21 cellular contexts compared by ENCODE assay signal in the genomic region with DNA sequence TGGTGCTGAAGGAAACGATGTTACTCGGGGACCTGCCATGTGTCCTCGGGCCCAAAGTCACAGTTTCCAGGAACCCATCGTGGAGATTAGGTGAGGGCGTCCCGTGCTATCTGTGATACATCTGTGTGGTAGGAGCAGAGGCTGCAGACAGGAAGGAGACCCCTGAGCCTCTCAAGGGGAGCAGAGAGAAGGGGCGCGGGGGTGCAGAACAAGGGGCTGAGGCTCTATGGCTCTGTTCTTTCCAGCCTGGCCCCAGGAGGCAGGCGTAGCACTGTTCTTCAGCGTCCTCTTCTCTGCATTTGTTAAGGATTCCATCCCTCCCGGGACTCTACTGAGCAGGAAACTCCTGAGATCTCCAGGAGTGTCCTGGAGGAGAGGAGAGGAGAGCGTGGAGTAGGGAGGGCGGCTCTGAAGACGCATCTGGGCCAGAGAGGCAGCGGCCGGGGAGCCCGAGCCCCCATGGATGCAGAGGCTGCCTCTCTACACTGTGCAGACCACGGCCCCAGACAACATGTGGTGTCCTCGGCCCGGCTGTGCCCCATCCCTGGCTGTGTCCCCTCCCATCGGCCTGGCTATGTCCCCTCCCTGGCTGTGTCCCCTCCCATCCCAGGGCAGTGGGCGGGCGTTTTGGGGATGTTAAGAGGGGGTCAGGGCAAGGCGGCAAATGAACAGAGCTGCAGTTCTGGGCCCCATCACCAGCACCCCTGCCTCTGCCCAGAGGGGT.
DNase-seq lines count a peak whose midpoint lies in the region; ATAC-seq and TF ChIP-seq lines count a peak whose summit lies in the region.
"Had no signal": no experiment of that assay in that cellular context is flagged by ENCODE, and none has a peak within 500 bp of the region (broad histone marks: within the 10 kb centered on the region; RNA-seq: fewer than 3 reads in every experiment).

No MANE protein-coding gene starts in this region.

- H3K36me3 Mint-ChIP-seq in GM23338 (ENCODE audit: low read depth), result peaks cover 50% of the 10 kb centered on the region

- 95% methylated on average over 24 of the region's 24 CpGs for WGBS in sigmoid colon, 2 donors

- RAD21 ChIA-PET in HCT116 (lab: Charles Lee; ENCODE audit: low non-redundant PET in 1 of 2, low total read pairs in 2 of 2, uncharacterized antibody in 2 of 2, unreplicated experiment in 2 of 2), result no interaction called here

- peaks cover 6% of the 10 kb centered on the region; the same call in 1 of the 2 replicates for H3K4me1 ChIP-seq in GM23338 (ENCODE audit: insufficient read depth)
- H3K4me1 ChIP-seq in HCT116 (ENCODE audit: control insufficient read depth in 1 of 2, insufficient read depth in 2 of 2, low read length in 2 of 2), result no peaks in the 10 kb centered on the region
- H3K4me1 ChIP-seq in sigmoid colon, result no peaks in the 10 kb centered on the region
- H3K4me1 ChIP-seq: Caco-2 had no signal

- H3K27me3 ChIP-seq in GM23338 (ENCODE audit: insufficient read depth), result no peaks in the 10 kb centered on the region
- no peaks in the 10 kb centered on the region for H3K27me3 ChIP-seq in HCT116 (ENCODE audit: insufficient read depth, low read length)
- H3K27me3 ChIP-seq in sigmoid colon, result no peaks in the 10 kb centered on the region

- POLR2A ChIA-PET in HCT116 (lab: Charles Lee), result no interaction called here

- TF ChIP-seq POLR2A in HCT116 (IDR thresholded peaks at IDR 0.05; ENCODE audit: borderline replicate concordance, extremely low read depth, insufficient read depth, insufficient read length), result no peak
- no peak for TF ChIP-seq POLR2A in sigmoid colon (IDR thresholded peaks at IDR 0.05)

- ATAC-seq in GM23338, result peak; percentile 73
- ATAC-seq in HCT116, result 0 out of 2 replicates have a peak, but pooled peaks have one; percentile 14
- ATAC-seq: K562 had no signal

- H3K36me3 ChIP-seq in GM23338 (ENCODE audit: insufficient read depth) (peaks cover 1% of the 10 kb centered on the region), HCT116 (ENCODE audit: control insufficient read depth in 1 of 2, insufficient read depth in 2 of 2, low read length in 2 of 2) (peaks cover 0 to 4% of the 10 kb centered on the region in 2 experiments; a peak in 2 of 4 replicates), sigmoid colon (peaks cover 0 to 20% (median 0%) of the 10 kb centered on the region in 4 donors)

- no peak overlapping the region for H3K4me3 ChIP-seq in GM23338
- H3K4me3 ChIP-seq in HCT116 (replicated peaks in 1 of 2; ENCODE audit: low read depth in 1 of 2, low read length in 2 of 2), result no peak overlapping the region
- no peak overlapping the region for H3K4me3 ChIP-seq in sigmoid colon
- H3K4me3 ChIP-seq: K562, PC-9 had no signal

- H3K9me3 ChIP-seq in HCT116 (ENCODE audit: control insufficient read depth in 1 of 2, insufficient read depth in 1 of 2, low read depth in 1 of 2, low read length in 2 of 2) (no peaks in the 10 kb centered on the region), sigmoid colon (no peaks in the 10 kb centered on the region)
- H3K9me3 ChIP-seq: Caco-2 had no signal

- H3K27me3 Mint-ChIP-seq in GM23338 (ENCODE audit: insufficient read depth, low read depth, poor library complexity), result peaks cover 7% of the 10 kb centered on the region

- H3K4me1 Mint-ChIP-seq in GM23338, result peaks cover 17% of the 10 kb centered on the region

- H3K4me2 ChIP-seq in GM23338 (no peak overlapping the region), HCT116 (ENCODE audit: low read length) (no peak overlapping the region)
- H3K4me2 ChIP-seq: PC-9 had no signal

- intact Hi-C loops in HCT116 (cut with micrococcal nuclease), result no loop called here
- intact Hi-C loops in sigmoid colon (cut with DNase I), result no loop called here

- H3K27ac ChIP-seq in GM23338 (ENCODE audit: low read depth), result no peak overlapping the region
- H3K27ac ChIP-seq in HCT116 (ENCODE audit: low read depth, low read length), result no peak overlapping the region
- H3K27ac ChIP-seq in sigmoid colon, result no peak overlapping the region
- H3K27ac ChIP-seq: PC-9 had no signal

- CTCF ChIA-PET in HCT116 (lab: Charles Lee), result no interaction called here

- H3K4me3 Mint-ChIP-seq in GM23338, result no peak overlapping the region
- H3K4me3 Mint-ChIP-seq: CD14-positive monocyte had no signal

- no peak for TF ChIP-seq RAD21 in HCT116 (IDR thresholded peaks at IDR 0.05; ENCODE audit: low read depth)

- H3K9me3 Mint-ChIP-seq in GM23338, result no peaks in the 10 kb centered on the region; the same call in 2 of the 3 replicates

- no peaks in the 10 kb centered on the region for H3K9me2 ChIP-seq in GM23338 (ENCODE audit: insufficient read depth)
- no peaks in the 10 kb centered on the region for H3K9me2 ChIP-seq in HCT116 (ENCODE audit: insufficient read depth)

- H3K27ac Mint-ChIP-seq in GM23338, result peak overlapping the region; percentile 53; the same call in 1 of the 2 replicates

- TF ChIP-seq CTCF in GM23338 (conservative IDR thresholded peaks at IDR 0.05; ENCODE audit: low read depth in 2 of 2) (no peak), HCT116 (IDR thresholded peaks at IDR 0.05 in 2 of 3, conservative IDR thresholded peaks at IDR 0.05 in 1 of 3; ENCODE audit: borderline replicate concordance in 1 of 3, insufficient read depth in 1 of 3, low read depth in 2 of 3, low read length in 2 of 3) (no peak), sigmoid colon (IDR thresholded peaks at IDR 0.05) (no peak)

- H3F3A ChIP-seq in GM23338 (replicated peaks; ENCODE audit: low read depth), result no peaks in the 10 kb centered on the region; the same call in 1 of the 2 replicates

- TF ChIP-seq EP300 in sigmoid colon (IDR thresholded peaks at IDR 0.05), result no peak

- no peak overlapping the region for H3K9ac ChIP-seq in HCT116 (ENCODE audit: low read length)

- DNase-seq in GM23338 (ENCODE audit: low spot score) (no peak), HCT116 (ENCODE audit: low read depth, low spot score) (no peak), islet precursor cell (peak; percentile 38), sigmoid colon (peak; percentile 50), NOMO-1 treated with dmso at 0.1 percent for 144 hours (lab: John Stamatoyannopoulos, UW; ENCODE audit: unreplicated experiment) (no peak), NCI-H1048 (lab: John Stamatoyannopoulos, UW) (no peak), T-helper 9 cell (no peak)
- DNase-seq: ACHN; AML-193; Caco-2; DMS153; EL; GOT3; NCI-H1417; NCI-H187 treated with DMSO at 0.1 percent for 48 hours; NCI-H345; NCI-H526 treated with DMSO at 0.1 percent for 48 hours; NK-92 treated with Interleukin-12 subunit alpha and Interleukin-12 subunit beta, amount 100 ng/mL, for 24 hours; PC-9 had no signal

- H4K20me1 ChIP-seq in GM23338 (replicated peaks; ENCODE audit: insufficient read depth), result no peaks in the 10 kb centered on the region; the same call in 1 of the 2 replicates
- H4K20me1 ChIP-seq in HCT116 (ENCODE audit: insufficient read depth), result no peaks in the 10 kb centered on the region

- H3K79me2 ChIP-seq in GM23338 (replicated peaks; ENCODE audit: insufficient read depth), result no peaks in the 10 kb centered on the region
- no peaks in the 10 kb centered on the region for H3K79me2 ChIP-seq in HCT116 (ENCODE audit: insufficient read depth, low read length)

- H2AFZ ChIP-seq in GM23338 (no peak overlapping the region), HCT116 (ENCODE audit: low read depth, low read length, poor library complexity, severe bottlenecking) (no peak overlapping the region)
- H2AFZ ChIP-seq: PC-9 had no signal

- no TSS peak for BruUV-seq in HCT116 (replicated peaks; lab: Mats Ljungman, UMichigan)

TF ChIP-seq in GM23338, 12 proteins besides CTCF, POLR2A, EP300 and RAD21:
- TF ChIP-seq CREB1 (CRISPR knock-in tag; IDR thresholded peaks at IDR 0.05; ENCODE audit: low read depth) (no peak), NANOG (IDR thresholded peaks at IDR 0.05; ENCODE audit: borderline replicate concordance) (no peak), ETS1 (IDR thresholded peaks at IDR 0.05) (no peak), JUNB (IDR thresholded peaks at IDR 0.05; ENCODE audit: unreplicated experiment) (no peak), ZNF331 (CRISPR knock-in tag; IDR thresholded peaks at IDR 0.05; ENCODE audit: low read depth) (no peak), STAT1 (IDR thresholded peaks at IDR 0.05; ENCODE audit: unreplicated experiment) (no peak), POLR2AphosphoS5 (IDR thresholded peaks at IDR 0.05; ENCODE audit: low read depth) (no peak)

TF ChIP-seq in HCT116, 20 proteins besides CTCF, POLR2A, EP300 and RAD21:
- TF ChIP-seq YY1 (IDR thresholded peaks at IDR 0.05; ENCODE audit: extremely low read depth, insufficient replicate concordance, low read depth, low read length) (no peak), CEBPB (IDR thresholded peaks at IDR 0.05; ENCODE audit: low read depth) (no peak), MAX (IDR thresholded peaks at IDR 0.05) (no peak), TCF7L2 (IDR thresholded peaks at IDR 0.05; ENCODE audit: borderline replicate concordance, extremely low read depth, insufficient read depth, insufficient read length) (no peak), EGR1 (IDR thresholded peaks at IDR 0.05; ENCODE audit: low read depth) (no peak), ZNF274 (IDR thresholded peaks at IDR 0.05; ENCODE audit: low read depth, low read length) (no peak), EZH2phosphoT487 (IDR thresholded peaks at IDR 0.05; ENCODE audit: borderline replicate concordance) (no peak), SRF (IDR thresholded peaks at IDR 0.05; ENCODE audit: low read depth) (no peak), JUND (IDR thresholded peaks at IDR 0.05) (no peak), EZH2 (IDR thresholded peaks at IDR 0.05) (no peak)
- TF ChIP-seq, protein P1, sequence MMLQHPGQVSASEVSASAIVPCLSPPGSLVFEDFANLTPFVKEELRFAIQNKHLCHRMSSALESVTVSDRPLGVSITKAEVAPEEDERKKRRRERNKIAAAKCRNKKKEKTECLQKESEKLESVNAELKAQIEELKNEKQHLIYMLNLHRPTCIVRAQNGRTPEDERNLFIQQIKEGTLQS (IDR thresholded peaks at IDR 0.05), result no peak

Comparison
In these comparisons a context has a peak if more than half of its experiments do, and no peak if none do; other contexts are left out.
1. DNase-seq: peak in islet precursor cell (single experiment) and sigmoid colon (single experiment); none in GM23338 (single experiment), HCT116 (single experiment), NOMO-1 treated with dmso at 0.1 percent for 144 hours (single experiment), NCI-H1048 (single experiment) and T-helper 9 cell (single experiment).